10 cellular contexts compared by ENCODE assay signal in genomic region chr4:38621004-38621684, GRCh38. TPM values are rescaled to one million over a fixed set of nuclear protein-coding genes. Genes with fewer than 3 reads are reported as not detected.
DNase-seq lines count a peak whose midpoint lies in the region; ATAC-seq, FAIRE-seq and TF ChIP-seq lines count a peak whose summit lies in the region.
"Had no signal": no experiment of that assay in that cellular context is flagged by ENCODE, and none has a peak within 500 bp of the region (broad histone marks: within the 10 kb centered on the region; RNA-seq: fewer than 3 reads in every experiment).

No MANE protein-coding gene starts in this region.

- H4K20me1 ChIP-seq in PC-9 (ENCODE audit: insufficient read depth), result no peaks in the 10 kb centered on the region
- H4K20me1 ChIP-seq: BLaER1 had no signal

- intact Hi-C loops in PC-9 (cut with micrococcal nuclease; ENCODE audit: unreplicated experiment), result loop anchor here (2.0 kb wide), 1 partner anchor 46 kb away; no protein-coding TSS in a partner anchor
- intact Hi-C loops in kidney (cut with DNase I), result no loop called here

- no peaks in the 10 kb centered on the region for H3K9me2 ChIP-seq in PC-9 (ENCODE audit: insufficient read depth)

- WGBS in upper lobe of left lung, 2 donors, result 53 to 69% methylated on average over 9 of the region's 9 CpGs

- CTCF ChIA-PET in PC-9 (lab: Charles Lee), result interaction anchor here (2.3 kb wide), 1 partner anchor 107 kb away, joined by 5 read pairs; no protein-coding TSS in a partner anchor

- H3K27me3 ChIP-seq in PC-9 (ENCODE audit: insufficient read depth, low read depth) (no peaks in the 10 kb centered on the region), upper lobe of left lung (no peaks in the 10 kb centered on the region)
- H3K27me3 ChIP-seq: BLaER1 had no signal

- H3K4me1 ChIP-seq in PC-9 (replicated peaks; ENCODE audit: insufficient read depth) (peaks cover 53% of the 10 kb centered on the region), upper lobe of left lung (peaks cover 26 to 43% (median 28%) of the 10 kb centered on the region in 4 donors), kidney (ENCODE audit: control insufficient read depth in 1 of 2, insufficient read depth in 1 of 2, low read depth in 1 of 2, low read length in 2 of 2) (no peaks in the 10 kb centered on the region)
- H3K4me1 ChIP-seq: BLaER1 had no signal

- ATAC-seq in upper lobe of left lung (ENCODE audit: low FRiP score in 2 of 2), result peak; percentile 92
- ATAC-seq in GM18858 (IDR thresholded peaks at IDR 0.05; ENCODE audit: unreplicated experiment), result no peak

- H3K4me3 ChIP-seq in PC-9 (peak overlapping the region; percentile 31; the same call in 1 of the 2 replicates), fibroblast of villous mesenchyme (ENCODE audit: low read depth, low read length) (no peak overlapping the region), upper lobe of left lung (no peak overlapping the region), kidney (ENCODE audit: low read length in 2 of 2) (no peak overlapping the region)
- H3K4me3 ChIP-seq: BLaER1 had no signal

- no peaks in the 10 kb centered on the region for H3K36me3 ChIP-seq in PC-9 (ENCODE audit: low read depth)
- no peaks in the 10 kb centered on the region for H3K36me3 ChIP-seq in upper lobe of left lung
- H3K36me3 ChIP-seq in kidney (ENCODE audit: control insufficient read depth in 1 of 2, insufficient read depth in 2 of 2, low read length in 2 of 2), result no peaks in the 10 kb centered on the region
- H3K36me3 ChIP-seq: BLaER1 had no signal

- TF ChIP-seq CTCF in PC-9 (conservative IDR thresholded peaks at IDR 0.05) (no peak), fibroblast of villous mesenchyme (IDR thresholded peaks at IDR 0.05; ENCODE audit: insufficient read depth, low read depth, low read length) (no peak), upper lobe of left lung (IDR thresholded peaks at IDR 0.05) (no peak), kidney (IDR thresholded peaks at IDR 0.05; ENCODE audit: borderline replicate concordance, extremely low read depth, insufficient read depth) (no peak)

- no peaks in the 10 kb centered on the region for H3K79me2 ChIP-seq in PC-9 (ENCODE audit: low read depth)

- no peak overlapping the region for H2AFZ ChIP-seq in PC-9

- DNase-seq in NCI-H2171 treated with DMSO at 0.1 percent for 48 hours (lab: John Stamatoyannopoulos, UW) (peak; percentile 57), NCI-H2171 (lab: John Stamatoyannopoulos, UW) (no peak), PC-9 (peak; percentile 41 to 99), fibroblast of villous mesenchyme (ENCODE audit: low read depth) (peak; percentile 97), upper lobe of left lung (peak in 1 of 2 donors; percentile 68), kidney (no peak), NAMALWA (ENCODE audit: low spot score) (no peak)
- DNase-seq: stimulated activated CD4-positive, alpha-beta T cell treated with anti-CD3 and anti-CD28 coated beads, Interleukin-12 subunit alpha, Interleukin-12 subunit beta, amount 100 ng/mL, for 4 hours had no signal

- H3K9ac ChIP-seq in kidney (ENCODE audit: low read length in 2 of 2), result no peak overlapping the region
- H3K9ac ChIP-seq: BLaER1 had no signal

- TF ChIP-seq EP300 in upper lobe of left lung (IDR thresholded peaks at IDR 0.05), result peak; percentile 45 to 98 (median 75)

- H3K27ac ChIP-seq in PC-9 (peak overlapping the region; percentile 78), upper lobe of left lung (peak overlapping the region; percentile 65 to 79 (median 72)), kidney (ENCODE audit: low read depth in 2 of 2, low read length in 2 of 2) (no peak overlapping the region)
- H3K27ac ChIP-seq: BLaER1 had no signal

- peak overlapping the region; percentile 77 for H3K4me2 ChIP-seq in PC-9
- H3K4me2 ChIP-seq: BLaER1 had no signal

- TF ChIP-seq POLR2A in upper lobe of left lung (IDR thresholded peaks at IDR 0.05), result peak in 1 of 4 donors; percentile 5

- no peak for FAIRE-seq in kidney (lab: Jason Lieb, UNC)

- POLR2A ChIA-PET in PC-9 (lab: Charles Lee; ENCODE audit: unreplicated experiment), result interaction anchor here (0.6 kb wide), 1 partner anchor 416 kb away, joined by 5 read pairs; no protein-coding TSS in a partner anchor

- no TSS peak for BruUV-seq in PC-9 (replicated peaks; lab: Mats Ljungman, UMichigan)

- H3K9me3 ChIP-seq in PC-9 (ENCODE audit: insufficient read depth, low read depth) (no peaks in the 10 kb centered on the region), upper lobe of left lung (no peaks in the 10 kb centered on the region), kidney (ENCODE audit: control insufficient read depth in 1 of 2, low read length in 2 of 2) (no peaks in the 10 kb centered on the region)
- H3K9me3 ChIP-seq: BLaER1 had no signal

- peaks cover 41% of the 10 kb centered on the region for H3F3A ChIP-seq in PC-9 (ENCODE audit: insufficient read depth, low read depth)

RNA-seq across cellular contexts. Expression of gene KLF3, which starts 42.9 kb away (rescaled TPM):
- total RNA-seq in PC-9 (2021), result 33.1 and 37.5 TPM in 2 replicates
- 22.2 and 24.2 TPM in 2 replicates for total RNA-seq in fibroblast of villous mesenchyme
- 10 to 100 TPM; 32.5 to 73.9 (median 48.3) TPM for total RNA-seq in upper lobe of left lung
- 87.7 TPM for total RNA-seq in kidney
- polyA plus RNA-seq in kidney (ENCODE audit: insufficient read depth, low read depth, low replicate concordance), result 9.3 TPM

Comparison
In these comparisons a context has a peak if more than half of its experiments do, and no peak if none do; other contexts are left out.
1. DNase-seq: peak in NCI-H2171 treated with DMSO at 0.1 percent for 48 hours (single experiment), PC-9 (2 of 2) and fibroblast of villous mesenchyme (single experiment); none in NCI-H2171 (single experiment), kidney (single experiment) and NAMALWA (single experiment).
2. H3K27ac ChIP-seq: peak in PC-9 (single experiment) and upper lobe of left lung (4 of 4); none in kidney (0 of 2).